8 cellular contexts compared by ENCODE assay signal in genomic region chr16:2980227-2981176, GRCh38. TPM values are rescaled to one million over a fixed set of nuclear protein-coding genes. Genes with fewer than 3 reads are reported as not detected.
DNase-seq lines count a peak whose midpoint lies in the region.

TSS of gene PKMYT1 (minus strand) at chr16:2980446. CDS start at chr16:2979657, 789 bp downstream.

- H3K4me1 ChIP-seq in ES-I3 (ENCODE audit: insufficient read depth, low read length) (peaks cover 4% of the 10 kb centered on the region; the same call in 1 of the 2 replicates), neuron (ENCODE audit: insufficient read depth, low read length) (peaks cover 20% of the 10 kb centered on the region)

- in situ Hi-C loops in SK-MEL-5 (cut with HindIII; ENCODE audit: low pct_unique_long_range_greater_than_20kb, low sequenced_read_pairs): no loop called here

- no peaks in the 10 kb centered on the region for H3K27me3 ChIP-seq in H7 (ENCODE audit: control insufficient read depth, insufficient read depth, low read length)
- peaks cover 6% of the 10 kb centered on the region for H3K27me3 ChIP-seq in neuron (ENCODE audit: insufficient read depth, low read length)

- H3K36me3 ChIP-seq in ES-I3 (ENCODE audit: insufficient read depth, low read length) (no peaks in the 10 kb centered on the region), H7 (replicated peaks; ENCODE audit: control insufficient read depth, insufficient read depth, low read length) (peaks cover 16% of the 10 kb centered on the region), neuron (ENCODE audit: insufficient read depth, low read length) (peaks cover 22% of the 10 kb centered on the region)

- H3K4me3 ChIP-seq in H7 (ENCODE audit: insufficient read depth, low read depth, low read length) (peak within 1 kb of the TSS; percentile 94), neuron (ENCODE audit: low read length) (peak within 1 kb of the TSS; percentile 79)

- DNase-seq in H7 (peak; percentile 100), M059J (ENCODE audit: low read depth) (peak; percentile 85), SK-MEL-5 (ENCODE audit: low read depth, low spot score) (peak; percentile 83), foreskin melanocyte (peak; percentile 79), stromal cell of bone marrow (ENCODE audit: low read depth) (peak; percentile 72)
- DNase-seq in activated naive CD4-positive, alpha-beta T cell (lab: John Stamatoyannopoulos, UW): peak; percentile 86 to 92 (median 89)

- H3K9me3 ChIP-seq in ES-I3 (ENCODE audit: control insufficient read depth, insufficient read depth, low read length) (no peaks in the 10 kb centered on the region), neuron (ENCODE audit: low read length) (no peaks in the 10 kb centered on the region)

- H3K9ac ChIP-seq in ES-I3 (ENCODE audit: low read depth, low read length): peak within 1 kb of the TSS; percentile 97

- H2AFZ ChIP-seq in neuron (ENCODE audit: low read depth, low read length): peak within 1 kb of the TSS; percentile 59

RNA-seq across cellular contexts. Expression of gene PKMYT1, which starts in this region (rescaled TPM):
- 85.4 and 94.0 TPM in 2 replicates for total RNA-seq in H7 (2014; rRNA removed; shearing (Covaris generic))
- 47.4 and 57.5 TPM in 2 replicates for total RNA-seq in M059J (2014; rRNA removed; shearing (Covaris generic))
- 12.5 and 13.8 TPM in 2 replicates for total RNA-seq in SK-MEL-5 (2014; rRNA removed; shearing (Covaris generic))
- polyA plus RNA-seq in SK-MEL-5 (2015; cell fraction: cytosol; rRNA removed): 61.0 and 75.3 TPM in 2 replicates
- polyA plus RNA-seq in SK-MEL-5 (2015; cell fraction: nucleus; rRNA removed): 99.2 and 159 TPM in 2 replicates

Comparison
In these comparisons a context has a peak if more than half of its experiments do, and no peak if none do; other contexts are left out.
1. Peak in every context shown above with its lines: DNase-seq and H3K4me3 ChIP-seq.